13 cellular contexts compared by ENCODE assay signal in genomic region chr7:24972166-24972477, GRCh38. TPM values are rescaled to one million over a fixed set of nuclear protein-coding genes. Genes with fewer than 3 reads are reported as not detected.
DNase-seq lines count a peak whose midpoint lies in the region; ATAC-seq and TF ChIP-seq lines count a peak whose summit lies in the region.
"Had no signal": no experiment of that assay in that cellular context is flagged by ENCODE, and none has a peak within 500 bp of the region (broad histone marks: within the 10 kb centered on the region; RNA-seq: fewer than 3 reads in every experiment).

No MANE protein-coding gene starts in this region.

- no peak overlapping the region for H3K4me3 Mint-ChIP-seq in activated CD4-positive, alpha-beta T cell treated with anti-CD3 and anti-CD28 coated beads for 36 hours
- H3K4me3 Mint-ChIP-seq: activated naive CD4-positive, alpha-beta T cell treated with anti-CD3 and anti-CD28 coated beads for 36 hours had no signal

- no peak for DNase-seq in activated CD4-positive, alpha-beta T cell treated with anti-CD3 and anti-CD28 coated beads for 36 hours
- no peak for DNase-seq in activated CD4-positive, alpha-beta T cell treated with anti-CD3 and anti-CD28 coated beads for 48 hours
- DNase-seq in mammary epithelial cell, result no peak
- no peak for DNase-seq in trophoblast cell
- DNase-seq in NCI-H2081 (lab: John Stamatoyannopoulos, UW), result no peak
- DNase-seq: activated naive CD4-positive, alpha-beta T cell treated with anti-CD3 and anti-CD28 coated beads for 36 hours; left lung; naive B cell had no signal

- H3K4me1 ChIP-seq in Loucy (ENCODE audit: insufficient read depth, low read length, poor library complexity, severe bottlenecking) (peaks cover 75% of the 10 kb centered on the region), mammary epithelial cell (ENCODE audit: insufficient read depth, low read length) (peaks cover 70% of the 10 kb centered on the region), trophoblast cell (ENCODE audit: control insufficient read depth in 1 of 2, insufficient read depth in 2 of 2, low read length in 2 of 2) (peaks cover 15 to 16% of the 10 kb centered on the region in 2 experiments)
- H3K4me1 ChIP-seq: left lung had no signal

- peaks cover 100% of the 10 kb centered on the region for H3K79me2 ChIP-seq in Loucy (ENCODE audit: insufficient read depth, low read length)
- peaks cover 98% of the 10 kb centered on the region for H3K79me2 ChIP-seq in mammary epithelial cell (ENCODE audit: insufficient read depth, low read length)
- peaks cover 9% of the 10 kb centered on the region for H3K79me2 ChIP-seq in trophoblast cell (ENCODE audit: control insufficient read depth, insufficient read depth, low read length, poor library complexity)

- H3K27me3 Mint-ChIP-seq in activated CD4-positive, alpha-beta T cell treated with anti-CD3 and anti-CD28 coated beads for 36 hours, result no peaks in the 10 kb centered on the region
- H3K27me3 Mint-ChIP-seq: naive B cell had no signal

- intact Hi-C loops in activated CD4-positive, alpha-beta T cell treated with anti-CD3 and anti-CD28 coated beads for 36 hours (cut with DNase I, micrococcal nuclease), result no loop called here
- intact Hi-C loops in mammary epithelial cell (cut with micrococcal nuclease), result loop anchor here (5.0 kb wide), 1 partner anchor 35 kb away; no protein-coding TSS in a partner anchor

- peak overlapping the region; percentile 60 for H3K9ac ChIP-seq in Loucy (ENCODE audit: low read depth, low read length, poor library complexity, severe bottlenecking)
- peak overlapping the region; percentile 32 for H3K9ac ChIP-seq in mammary epithelial cell (ENCODE audit: insufficient read depth, low read length)
- H3K9ac ChIP-seq in trophoblast cell (ENCODE audit: low read length), result no peak overlapping the region

- in situ Hi-C loops in mammary epithelial cell (cut with MboI; ENCODE audit: low sequenced_read_pairs in 2 of 2), result loop anchor here in 1 of 2 donors (10.0 kb wide), 1 partner anchor 77 kb away; no protein-coding TSS in a partner anchor

- H2BK12ac ChIP-seq in trophoblast cell (ENCODE audit: low read length), result no peak overlapping the region

- peaks cover 9% of the 10 kb centered on the region for H3K36me3 Mint-ChIP-seq in activated CD4-positive, alpha-beta T cell treated with anti-CD3 and anti-CD28 coated beads for 36 hours (ENCODE audit: low read depth)
- H3K36me3 Mint-ChIP-seq: naive B cell had no signal

- H3K36me3 ChIP-seq in Loucy (ENCODE audit: insufficient read depth, low read length) (no peaks in the 10 kb centered on the region), mammary epithelial cell (ENCODE audit: insufficient read depth, low read length) (no peaks in the 10 kb centered on the region), trophoblast cell (ENCODE audit: control insufficient read depth in 1 of 2, insufficient read depth in 2 of 2, low read length in 2 of 2) (no peaks in the 10 kb centered on the region)
- H3K36me3 ChIP-seq: left lung, SJSA1 had no signal

- TF ChIP-seq CTCF in Loucy (conservative IDR thresholded peaks at IDR 0.05; ENCODE audit: low read length) (no peak), mammary epithelial cell (conservative IDR thresholded peaks at IDR 0.05 in 1 of 2, IDR thresholded peaks at IDR 0.05 in 1 of 2; ENCODE audit: extremely low read depth in 1 of 2, insufficient read depth in 1 of 2, low read depth in 1 of 2, low read length in 2 of 2) (no peak)

- H3K4ac ChIP-seq in trophoblast cell (ENCODE audit: low read depth, low read length), result no peak overlapping the region

- no peaks in the 10 kb centered on the region for H3K9me2 ChIP-seq in Loucy (replicated peaks; ENCODE audit: low read depth, low read length)

- CTCF ChIA-PET in activated CD4-positive, alpha-beta T cell treated with anti-CD3 and anti-CD28 coated beads for 36 hours (lab: Charles Lee), result interaction anchor here (1.3 to 1.8 kb wide), 5 partner anchors 11 to 160 kb away, joined by 3 to 6 read pairs (median 5); no protein-coding TSS in a partner anchor
- CTCF ChIA-PET in mammary epithelial cell (lab: Charles Lee; ENCODE audit: low non-redundant PET), result no interaction called here

- BruUV-seq in mammary epithelial cell (replicated peaks; lab: Mats Ljungman, UMichigan), result no TSS peak

- H4K20me1 ChIP-seq in Loucy (ENCODE audit: insufficient read depth, low read length, poor library complexity, severe bottlenecking) (peaks cover 62% of the 10 kb centered on the region), mammary epithelial cell (ENCODE audit: insufficient read depth, low read length) (no peaks in the 10 kb centered on the region)

- H3K23ac ChIP-seq in trophoblast cell (ENCODE audit: low read length), result no peak overlapping the region

- H2AFZ ChIP-seq in Loucy (ENCODE audit: low read length) (no peak overlapping the region), mammary epithelial cell (ENCODE audit: low read depth, low read length) (no peak overlapping the region), trophoblast cell (ENCODE audit: insufficient read depth, low read length, poor library complexity) (no peak overlapping the region)

- dilution Hi-C loops in mammary epithelial cell (cut with HindIII; ENCODE audit: low sequenced_read_pairs), result no loop called here

- H2BK5ac ChIP-seq in trophoblast cell (ENCODE audit: low read depth, low read length, poor library complexity), result no peak overlapping the region

- H3K4me3 ChIP-seq in Loucy (ENCODE audit: low read length, poor library complexity, severe bottlenecking), result peak overlapping the region; percentile 54
- H3K4me3 ChIP-seq in mammary epithelial cell (replicated peaks in 1 of 3; ENCODE audit: insufficient read depth in 1 of 3, low read depth in 2 of 3, low read length in 3 of 3), result no peak overlapping the region
- H3K4me3 ChIP-seq in trophoblast cell (ENCODE audit: low read depth, low read length), result no peak overlapping the region
- H3K4me3 ChIP-seq: A549, left lung, SJSA1 had no signal

- H3K18ac ChIP-seq in trophoblast cell (ENCODE audit: low read length), result no peak overlapping the region

- H3K27ac ChIP-seq in mammary epithelial cell (ENCODE audit: insufficient read depth, low read depth, low read length) (peak overlapping the region; percentile 100), trophoblast cell (ENCODE audit: low read depth, low read length) (peak overlapping the region; percentile 86)
- H3K27ac ChIP-seq: left lung, SJSA1 had no signal

- H3K9me3 ChIP-seq in Loucy (ENCODE audit: insufficient read depth, low read depth, low read length) (no peaks in the 10 kb centered on the region), mammary epithelial cell (replicated peaks; ENCODE audit: insufficient read depth, low read length) (no peaks in the 10 kb centered on the region), trophoblast cell (ENCODE audit: insufficient read depth, low read depth, low read length) (no peaks in the 10 kb centered on the region)
- H3K9me3 ChIP-seq: A549, left lung, SJSA1 had no signal

- no peak overlapping the region for H4K91ac ChIP-seq in trophoblast cell (ENCODE audit: low read depth, low read length)

- H4K12ac ChIP-seq in trophoblast cell (ENCODE audit: low read depth, low read length), result no peak overlapping the region

- peak overlapping the region; percentile 94 for H3K4me2 ChIP-seq in Loucy (ENCODE audit: low read depth, low read length, poor library complexity, severe bottlenecking)
- peak overlapping the region; percentile 91 for H3K4me2 ChIP-seq in mammary epithelial cell (ENCODE audit: insufficient read depth, low read depth, low read length)
- no peak overlapping the region for H3K4me2 ChIP-seq in trophoblast cell (ENCODE audit: low read length)

- H3K4me1 Mint-ChIP-seq in activated CD4-positive, alpha-beta T cell treated with anti-CD3 and anti-CD28 coated beads for 36 hours, result peaks cover 74% of the 10 kb centered on the region

- H2AK5ac ChIP-seq in trophoblast cell (ENCODE audit: low read length), result no peak overlapping the region

- peaks cover 17% of the 10 kb centered on the region for H3K79me1 ChIP-seq in trophoblast cell (ENCODE audit: low read length)

- POLR2A ChIA-PET in activated CD4-positive, alpha-beta T cell treated with anti-CD3 and anti-CD28 coated beads for 36 hours (lab: Charles Lee), result no interaction called here

- no peak overlapping the region for H2BK120ac ChIP-seq in trophoblast cell (ENCODE audit: insufficient read depth, low read length, poor library complexity)

- H3K14ac ChIP-seq in trophoblast cell (ENCODE audit: low read length), result no peak overlapping the region

- H3K9me3 Mint-ChIP-seq in activated CD4-positive, alpha-beta T cell treated with anti-CD3 and anti-CD28 coated beads for 36 hours (ENCODE audit: low read depth), result no peaks in the 10 kb centered on the region
- H3K9me3 Mint-ChIP-seq: activated naive CD4-positive, alpha-beta T cell treated with anti-CD3 and anti-CD28 coated beads for 36 hours; naive B cell had no signal

- ATAC-seq in activated CD4-positive, alpha-beta T cell treated with anti-CD3 and anti-CD28 coated beads for 36 hours, result no peak
- ATAC-seq in GM19467 (IDR thresholded peaks at IDR 0.05; ENCODE audit: unreplicated experiment), result no peak
- ATAC-seq in HG03108 (IDR thresholded peaks at IDR 0.05; ENCODE audit: unreplicated experiment), result no peak
- ATAC-seq: A549, left lung had no signal

- 0 out of 2 replicates have a peak, but pooled peaks cover 5% of the 10 kb centered on the region for H3F3A ChIP-seq in Loucy (ENCODE audit: low read depth)

- no peak overlapping the region for H4K8ac ChIP-seq in trophoblast cell (ENCODE audit: low read depth, low read length)

- peak overlapping the region; percentile 5 for H3K27ac Mint-ChIP-seq in activated CD4-positive, alpha-beta T cell treated with anti-CD3 and anti-CD28 coated beads for 36 hours
- H3K27ac Mint-ChIP-seq: naive B cell had no signal

- 25% methylated on average over 1 of the region's 1 CpG for WGBS in mammary epithelial cell (ENCODE audit: low coverage, missing lambda C conversion rate)
- no CpG with 5 or more reads among the region's 1 CpG for WGBS in trophoblast cell (ENCODE audit: extremely low coverage, insufficient coverage, insufficient read length)

- H3K27me3 ChIP-seq in Loucy (ENCODE audit: insufficient read depth, low read length, poor library complexity, severe bottlenecking), result no peaks in the 10 kb centered on the region
- H3K27me3 ChIP-seq in mammary epithelial cell (ENCODE audit: insufficient read depth, low read length), result no peaks in the 10 kb centered on the region
- H3K27me3 ChIP-seq in trophoblast cell (ENCODE audit: insufficient read depth, low read length), result no peaks in the 10 kb centered on the region
- H3K27me3 ChIP-seq: left lung, SJSA1 had no signal

RNA-seq across cellular contexts. Expression of gene OSBPL3, which starts 7.9 kb away (rescaled TPM):
- 10 to 100 TPM; 34.7 to 38.2 TPM for total RNA-seq in activated CD4-positive, alpha-beta T cell treated with anti-CD3 and anti-CD28 coated beads for 36 hours
- 10 to 100 TPM; 42.7 to 64.8 TPM for total RNA-seq in mammary epithelial cell
- 22.9 TPM for polyA plus RNA-seq in mammary epithelial cell
- 26.3 TPM for polyA minus RNA-seq in mammary epithelial cell
- 6.8 and 8.0 TPM in 2 replicates for polyA plus RNA-seq in trophoblast cell (2013)
